In genomic region chr1:206115791-206116190, GRCh38 we compare ENCODE assay signal across 1 cellular context.
TF ChIP-seq lines count a peak whose summit lies in the region.

No MANE protein-coding gene starts in this region.

TF ChIP-seq in HepG2, 621 proteins besides CTCF, POLR2A, EP300 and RAD21:
- TF ChIP-seq THAP8 (CRISPR knock-in tag; IDR thresholded peaks at IDR 0.05; ENCODE audit: borderline replicate concordance), result no peak
- TF ChIP-seq DDIT3 (CRISPR knock-in tag; IDR thresholded peaks at IDR 0.05), result no peak
- no peak for TF ChIP-seq SMC3 (IDR thresholded peaks at IDR 0.05; ENCODE audit: low read length)
- no peak for TF ChIP-seq MAZ (IDR thresholded peaks at IDR 0.05; ENCODE audit: borderline replicate concordance, low read depth, low read length)
- TF ChIP-seq MAZ (CRISPR knock-in tag; IDR thresholded peaks at IDR 0.05; ENCODE audit: low read depth), result no peak
- no peak for TF ChIP-seq SKIL (CRISPR knock-in tag; IDR thresholded peaks at IDR 0.05; ENCODE audit: borderline replicate concordance)
- TF ChIP-seq POLR2AphosphoS2 (IDR thresholded peaks at IDR 0.05; ENCODE audit: low read depth, low read length), result no peak
- TF ChIP-seq DNMT1 (CRISPR knock-in tag; IDR thresholded peaks at IDR 0.05), result no peak
- no peak for TF ChIP-seq RARG (CRISPR knock-in tag; IDR thresholded peaks at IDR 0.05; ENCODE audit: low read depth)
- no peak for TF ChIP-seq FOXO1 (CRISPR knock-in tag; IDR thresholded peaks at IDR 0.05)
- TF ChIP-seq ZFY (CRISPR knock-in tag; IDR thresholded peaks at IDR 0.05), result no peak
- no peak for TF ChIP-seq CENPX (CRISPR knock-in tag; IDR thresholded peaks at IDR 0.05)
- no peak for TF ChIP-seq RBFOX2 (IDR thresholded peaks at IDR 0.05; ENCODE audit: low read depth, low read length)
- no peak for TF ChIP-seq CERS6 (CRISPR knock-in tag; IDR thresholded peaks at IDR 0.05)
- no peak for TF ChIP-seq EED (CRISPR knock-in tag; IDR thresholded peaks at IDR 0.05)
- TF ChIP-seq ZNF570 (CRISPR knock-in tag; IDR thresholded peaks at IDR 0.05; ENCODE audit: borderline replicate concordance), result no peak
- no peak for TF ChIP-seq NFE2L1 (CRISPR knock-in tag; IDR thresholded peaks at IDR 0.05; ENCODE audit: borderline replicate concordance)
- no peak for TF ChIP-seq ARID5B (CRISPR knock-in tag; IDR thresholded peaks at IDR 0.05)
- TF ChIP-seq ZBTB40 (IDR thresholded peaks at IDR 0.05), result no peak
- TF ChIP-seq ZBTB40 (CRISPR knock-in tag; IDR thresholded peaks at IDR 0.05), result no peak
